Comparison of ENCODE assay signal across 8 cellular contexts in the genomic region with DNA sequence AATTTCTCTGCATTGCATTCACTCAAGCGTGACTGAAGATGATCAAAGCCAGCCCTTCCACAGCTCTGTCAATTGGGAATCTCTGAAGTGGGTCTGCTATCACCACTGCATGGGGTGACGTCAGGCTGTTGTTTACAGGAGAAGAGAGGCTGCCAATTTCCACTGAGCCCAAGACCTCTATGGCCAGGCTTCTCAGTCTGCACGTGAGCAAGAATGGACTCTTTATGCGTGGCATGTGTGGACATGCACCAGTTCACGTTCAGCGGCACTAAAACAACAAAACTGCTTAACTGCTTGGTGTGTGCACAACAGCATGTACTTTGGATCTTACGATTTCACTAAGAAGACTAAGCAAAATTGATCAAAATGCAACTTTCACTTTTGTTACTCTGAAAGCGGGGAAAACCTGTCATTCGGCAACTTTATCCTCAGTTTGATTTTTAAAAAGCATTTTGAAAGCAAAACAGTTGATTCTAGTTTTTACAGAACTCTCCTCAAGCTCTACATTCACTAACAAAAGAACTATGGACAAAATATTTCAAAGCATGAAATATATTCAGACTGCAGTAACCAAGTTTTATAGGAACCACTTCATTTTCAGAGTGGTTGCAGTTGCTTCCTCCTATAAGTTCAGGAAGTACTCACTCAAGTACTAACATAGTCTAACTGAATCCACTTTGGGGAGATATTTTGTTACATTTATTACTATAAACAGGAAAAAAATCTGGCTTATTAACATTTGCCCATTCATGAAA.
DNase-seq lines count a peak whose midpoint lies in the region; ATAC-seq and TF ChIP-seq lines count a peak whose summit lies in the region.

No MANE protein-coding gene starts in this region.

- peak; percentile 63 for ATAC-seq in activated naive CD8-positive, alpha-beta T cell treated with anti-CD3 and anti-CD28 coated beads, Interleukin-2, amount 10 ng/mL, durations not matched to agents 7 days and 5 days (ENCODE audit: low read depth)
- peak; percentile 73 to 93 (median 90) for ATAC-seq in heart left ventricle
- no peak for ATAC-seq in HG02981 (IDR thresholded peaks at IDR 0.05; ENCODE audit: unreplicated experiment)

- POLR2A ChIA-PET in RWPE1 (lab: Yijun Ruan, JAX; ENCODE audit: low non-redundant PET), result no interaction called here
- POLR2A ChIA-PET in activated naive CD8-positive, alpha-beta T cell treated with anti-CD3 and anti-CD28 coated beads, Interleukin-2, amount 10 ng/mL, durations not matched to agents 7 days and 5 days (lab: Charles Lee), result interaction anchor here (0.9 to 7.7 kb wide), 3 partner anchors 20 to 79 kb away, joined by 3 to 86 read pairs (median 6); partner anchors contain the start of gene SERTAD2

- CTCF ChIA-PET in RWPE1 (lab: Yijun Ruan, JAX), result interaction anchor here (0.6 kb wide), 1 partner anchor 84 kb away, joined by 3 read pairs; no protein-coding TSS in a partner anchor

- H3K27ac ChIP-seq in HL-60 (replicated peaks) (peak overlapping the region; percentile 66), RWPE1 (peak overlapping the region; percentile 65), heart left ventricle (peak overlapping the region in 11 of 12 donors; percentile 29 to 92 (median 60))

- H3K4me3 Mint-ChIP-seq in activated naive CD8-positive, alpha-beta T cell treated with anti-CD3 and anti-CD28 coated beads, Interleukin-2, amount 10 ng/mL, durations not matched to agents 7 days and 5 days, result peak overlapping the region; percentile 86
- H3K4me3 Mint-ChIP-seq in progenitor cell of endocrine pancreas (ENCODE audit: low read depth), result no peak overlapping the region

- WGBS in heart left ventricle, 4 donors, result 25 to 33% (median 31%) methylated on average over 8 to 9 of the region's 9 CpGs

- H3K27ac Mint-ChIP-seq in activated naive CD8-positive, alpha-beta T cell treated with anti-CD3 and anti-CD28 coated beads, Interleukin-2, amount 10 ng/mL, durations not matched to agents 7 days and 5 days, result peak overlapping the region; percentile 95
- H3K27ac Mint-ChIP-seq in progenitor cell of endocrine pancreas, result peak overlapping the region; percentile 78

- peaks cover 0 to 52% (median 10%) of the 10 kb centered on the region in 12 donors for H3K4me1 ChIP-seq in heart left ventricle

- peak; percentile 54 for DNase-seq in COR-L47 (lab: John Stamatoyannopoulos, UW)
- DNase-seq in HL-60 (ENCODE audit: low read depth in 1 of 2, low spot score in 1 of 2), result peak in 1 of 2 experiments; percentile 19
- DNase-seq in RWPE1 (ENCODE audit: low spot score), result peak; percentile 42
- peak; percentile 45 for DNase-seq in activated naive CD8-positive, alpha-beta T cell treated with anti-CD3 and anti-CD28 coated beads, Interleukin-2, amount 10 ng/mL, durations not matched to agents 7 days and 5 days
- DNase-seq in heart left ventricle, result peak in 4 of 5 donors; percentile 50 to 77 (median 66)
- DNase-seq in progenitor cell of endocrine pancreas (ENCODE audit: low spot score, unreplicated experiment), result no peak
- no peak for DNase-seq in H7

- H3K9me3 Mint-ChIP-seq in activated naive CD8-positive, alpha-beta T cell treated with anti-CD3 and anti-CD28 coated beads, Interleukin-2, amount 10 ng/mL, durations not matched to agents 7 days and 5 days, result peaks cover 3% of the 10 kb centered on the region
- no peaks in the 10 kb centered on the region for H3K9me3 Mint-ChIP-seq in progenitor cell of endocrine pancreas (ENCODE audit: low read depth)

- peaks cover 56% of the 10 kb centered on the region for H3K4me1 Mint-ChIP-seq in activated naive CD8-positive, alpha-beta T cell treated with anti-CD3 and anti-CD28 coated beads, Interleukin-2, amount 10 ng/mL, durations not matched to agents 7 days and 5 days
- H3K4me1 Mint-ChIP-seq in progenitor cell of endocrine pancreas (ENCODE audit: low read depth), result peaks cover 53% of the 10 kb centered on the region

- H3K27me3 ChIP-seq in HL-60 (ENCODE audit: insufficient read depth, poor library complexity, severe bottlenecking) (no peaks in the 10 kb centered on the region), heart left ventricle (no peaks in the 10 kb centered on the region), H7 (ENCODE audit: control insufficient read depth, insufficient read depth, low read length) (no peaks in the 10 kb centered on the region)

- H3K36me3 ChIP-seq in heart left ventricle (no peaks in the 10 kb centered on the region), H7 (replicated peaks; ENCODE audit: control insufficient read depth, insufficient read depth, low read length) (no peaks in the 10 kb centered on the region)

- no peaks in the 10 kb centered on the region for H3K9me3 ChIP-seq in heart left ventricle

- TF ChIP-seq CTCF in HL-60 (IDR thresholded peaks at IDR 0.05; ENCODE audit: insufficient read depth, low read length) (no peak), RWPE1 (conservative IDR thresholded peaks at IDR 0.05; ENCODE audit: low read depth) (no peak), heart left ventricle (IDR thresholded peaks at IDR 0.05) (no peak), progenitor cell of endocrine pancreas (IDR thresholded peaks at IDR 0.05; ENCODE audit: unreplicated experiment) (no peak)

- no peak overlapping the region for H3K4me3 ChIP-seq in HL-60 (replicated peaks; ENCODE audit: insufficient read depth, low read length)
- peak overlapping the region in 11 of 12 donors; percentile 3 to 60 (median 47) for H3K4me3 ChIP-seq in heart left ventricle
- H3K4me3 ChIP-seq in H7 (ENCODE audit: insufficient read depth, low read depth, low read length), result no peak overlapping the region

- H3K27me3 Mint-ChIP-seq in activated naive CD8-positive, alpha-beta T cell treated with anti-CD3 and anti-CD28 coated beads, Interleukin-2, amount 10 ng/mL, durations not matched to agents 7 days and 5 days, result no peaks in the 10 kb centered on the region
- H3K27me3 Mint-ChIP-seq in progenitor cell of endocrine pancreas, result no peaks in the 10 kb centered on the region

- H3K36me3 Mint-ChIP-seq in activated naive CD8-positive, alpha-beta T cell treated with anti-CD3 and anti-CD28 coated beads, Interleukin-2, amount 10 ng/mL, durations not matched to agents 7 days and 5 days, result peaks cover 21% of the 10 kb centered on the region
- H3K36me3 Mint-ChIP-seq in progenitor cell of endocrine pancreas (ENCODE audit: insufficient read depth), result no peaks in the 10 kb centered on the region

- intact Hi-C loops in heart left ventricle (cut with DNase I), result loop anchor here in 2 of 10 donors (5.0 kb wide), 2 partner anchors 68 to 78 kb away; partner anchors contain the start of gene SERTAD2 (in 1 of the 2)

- TF ChIP-seq POLR2A in heart left ventricle (IDR thresholded peaks at IDR 0.05), result no peak

Comparison
In these comparisons a context has a peak if more than half of its experiments do, and no peak if none do; other contexts are left out.
1. DNase-seq: peak in COR-L47 (single experiment), RWPE1 (single experiment), activated naive CD8-positive, alpha-beta T cell treated with anti-CD3 and anti-CD28 coated beads, Interleukin-2, amount 10 ng/mL, durations not matched to agents 7 days and 5 days (single experiment) and heart left ventricle (4 of 5); none in progenitor cell of endocrine pancreas (single experiment) and H7 (single experiment).
2. H3K4me3 ChIP-seq: peak in heart left ventricle (11 of 12); none in HL-60 (single experiment) and H7 (single experiment).
3. Peak in every context shown above with its lines, with median percentiles within 50 percentile points of each other: H3K27ac ChIP-seq.